ENCODE assay signal across 18 cellular contexts in genomic region chr5:167307042-167307441, GRCh38.
DNase-seq lines count a peak whose midpoint lies in the region; ATAC-seq and TF ChIP-seq lines count a peak whose summit lies in the region.
"Had no signal": no experiment of that assay in that cellular context is flagged by ENCODE, and none has a peak within 500 bp of the region (broad histone marks: within the 10 kb centered on the region; RNA-seq: fewer than 3 reads in every experiment).

No MANE protein-coding gene starts in this region.

- peak overlapping the region in 2 of 10 experiments; percentile 12 to 32; a peak in 2 of 20 replicates for H3K4me3 ChIP-seq in BLaER1 treated with 17β-estradiol and CSF1 and Interleukin-3, amounts not matched to agents 10 nM and 100 nM
- no peak overlapping the region for H3K4me3 ChIP-seq in neural progenitor cell
- H3K4me3 ChIP-seq: GM12878 had no signal

- no peaks in the 10 kb centered on the region for H3K36me3 Mint-ChIP-seq in neural progenitor cell
- H3K36me3 Mint-ChIP-seq: CD14-positive monocyte; CD4-positive, alpha-beta memory T cell had no signal

- no peak for ATAC-seq in GM21526 (IDR thresholded peaks at IDR 0.05; ENCODE audit: low FRiP score, unreplicated experiment)
- ATAC-seq: GM12878 had no signal

- H3F3A ChIP-seq in neural progenitor cell (ENCODE audit: low read depth) = peaks cover 14% of the 10 kb centered on the region

- no peak overlapping the region for H3K4me3 Mint-ChIP-seq in neural progenitor cell
- H3K4me3 Mint-ChIP-seq: CD14-positive monocyte; CD4-positive, alpha-beta memory T cell had no signal

- H3K27ac Mint-ChIP-seq in neural progenitor cell = peak overlapping the region; percentile 62
- H3K27ac Mint-ChIP-seq: CD14-positive monocyte; CD4-positive, alpha-beta memory T cell had no signal

- H3K4me1 ChIP-seq in BLaER1 treated with 17β-estradiol and CSF1 and Interleukin-3, amounts not matched to agents 10 nM and 100 nM = peaks cover 0 to 59% (median 48%) of the 10 kb centered on the region in 10 experiments; a peak in 17 of 20 replicates
- peaks cover 40% of the 10 kb centered on the region for H3K4me1 ChIP-seq in neural progenitor cell

- peaks cover 1% of the 10 kb centered on the region for H3K9me3 Mint-ChIP-seq in neural progenitor cell

- H3K27me3 ChIP-seq in BLaER1 treated with 17β-estradiol and CSF1 and Interleukin-3, amounts not matched to agents 10 nM and 100 nM = no peaks in the 10 kb centered on the region
- H3K27me3 ChIP-seq in neural progenitor cell = no peaks in the 10 kb centered on the region
- H3K27me3 ChIP-seq: BE2C had no signal

- peak; percentile 20 for DNase-seq in SK-N-DZ (ENCODE audit: low spot score)
- peak; percentile 16 for DNase-seq in kidney glomerular epithelial cell (lab: John Stamatoyannopoulos, UW)
- no peak for DNase-seq in neural progenitor cell (ENCODE audit: low spot score)
- no peak for DNase-seq in nucleus accumbens (lab: John Stamatoyannopoulos, UW)
- no peak for DNase-seq in NCI-H146 (lab: John Stamatoyannopoulos, UW)
- DNase-seq: ACHN; BE2C; CD4-positive, alpha-beta memory T cell; DMS 273 treated with DMSO at 0.1 percent for 48 hours; DMS53; DND-41; EL; HCEC 1CT had no signal

- peak overlapping the region in 3 of 11 experiments; percentile 10 to 32 (median 15); a peak in 4 of 22 replicates for H3K9ac ChIP-seq in BLaER1 treated with 17β-estradiol and CSF1 and Interleukin-3, amounts not matched to agents 10 nM and 100 nM
- no peak overlapping the region for H3K9ac ChIP-seq in neural progenitor cell

- H3K4me2 ChIP-seq in BLaER1 treated with 17β-estradiol and CSF1 and Interleukin-3, amounts not matched to agents 10 nM and 100 nM = peak overlapping the region in 9 of 11 experiments; percentile 14 to 92 (median 68); a peak in 18 of 22 replicates
- H3K4me2 ChIP-seq in neural progenitor cell = no peak overlapping the region

- H2AFZ ChIP-seq in neural progenitor cell (replicated peaks) = no peak overlapping the region

- no peak for TF ChIP-seq CTCF in neural progenitor cell (IDR thresholded peaks at IDR 0.05)

- H3K36me3 ChIP-seq in BLaER1 treated with 17β-estradiol and CSF1 and Interleukin-3, amounts not matched to agents 10 nM and 100 nM = no peaks in the 10 kb centered on the region
- no peaks in the 10 kb centered on the region for H3K36me3 ChIP-seq in neural progenitor cell
- H3K36me3 ChIP-seq: BE2C had no signal

- H4K20me1 ChIP-seq in BLaER1 treated with 17β-estradiol and CSF1 and Interleukin-3, amounts not matched to agents 10 nM and 100 nM = no peaks in the 10 kb centered on the region
- H4K20me1 ChIP-seq in neural progenitor cell (ENCODE audit: low read depth) = no peaks in the 10 kb centered on the region

- H3K79me2 ChIP-seq in neural progenitor cell (ENCODE audit: low read depth) = no peaks in the 10 kb centered on the region

- H3K27me3 Mint-ChIP-seq in neural progenitor cell (ENCODE audit: insufficient read depth, low read depth) = peaks cover 1% of the 10 kb centered on the region
- H3K27me3 Mint-ChIP-seq: CD4-positive, alpha-beta memory T cell had no signal

- H3K9me3 ChIP-seq in BLaER1 treated with 17β-estradiol and CSF1 and Interleukin-3, amounts not matched to agents 10 nM and 100 nM (replicated peaks in 1 of 11) = peaks cover 8 to 45% (median 22%) of the 10 kb centered on the region in 11 experiments; a peak in 21 of 22 replicates
- no peaks in the 10 kb centered on the region for H3K9me3 ChIP-seq in neural progenitor cell (ENCODE audit: low read depth)
- H3K9me3 ChIP-seq: BE2C had no signal

- H3K4me1 Mint-ChIP-seq in neural progenitor cell = peaks cover 55% of the 10 kb centered on the region
- H3K4me1 Mint-ChIP-seq: CD14-positive monocyte; CD4-positive, alpha-beta memory T cell had no signal

- peak overlapping the region in 6 of 11 experiments; percentile 1 to 56 (median 50); a peak in 8 of 22 replicates for H3K27ac ChIP-seq in BLaER1 treated with 17β-estradiol and CSF1 and Interleukin-3, amounts not matched to agents 10 nM and 100 nM
- H3K27ac ChIP-seq in neural progenitor cell = no peak overlapping the region
- H3K27ac ChIP-seq: HL-60 had no signal

Comparison
In these comparisons a context has a peak if more than half of its experiments do, and no peak if none do; other contexts are left out.
1. DNase-seq: peak in SK-N-DZ (single experiment) and kidney glomerular epithelial cell (single experiment); none in neural progenitor cell (single experiment), nucleus accumbens (0 of 56) and NCI-H146 (single experiment).